In the genomic region with DNA sequence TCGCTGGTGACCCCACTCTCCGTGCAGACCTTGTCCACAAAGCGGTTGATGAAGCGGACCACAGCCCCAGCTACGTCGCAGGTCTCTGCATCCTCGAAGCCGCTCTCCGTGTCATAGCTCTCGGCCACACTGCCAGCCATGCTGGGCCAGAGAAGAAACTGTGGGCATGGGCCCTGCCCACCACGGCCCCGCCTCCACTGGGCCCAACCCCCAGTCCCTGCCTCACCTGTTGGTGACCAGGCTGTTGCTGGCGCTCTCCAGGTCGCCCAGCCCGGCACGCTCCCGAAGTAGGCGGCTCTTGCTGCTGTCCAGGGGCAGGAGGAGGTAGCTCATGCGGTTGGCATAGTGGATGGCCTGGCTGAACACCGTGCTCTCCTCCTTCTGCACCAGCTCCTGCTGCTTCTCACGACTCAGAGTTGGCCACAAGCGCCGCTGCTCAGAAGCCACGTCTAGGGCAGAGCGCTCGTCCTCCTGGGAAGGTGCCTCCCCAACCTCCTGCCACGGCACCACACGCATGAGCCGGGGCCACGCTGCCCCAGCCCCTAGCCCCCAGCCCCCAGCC, we compare ENCODE assay signal across 22 cellular contexts. TPM values are rescaled to one million over a fixed set of nuclear protein-coding genes. Genes with fewer than 3 reads are reported as not detected.
"Had no signal": no experiment of that assay in that cellular context is flagged by ENCODE, and none has a peak within 500 bp of the region (broad histone marks: within the 10 kb centered on the region; RNA-seq: fewer than 3 reads in every experiment).

No MANE protein-coding gene starts in this region.

- H3K4me1 ChIP-seq: Peyer's patch had no signal

- H3K4me2 ChIP-seq: KMS-11 had no signal

- H3K4me3 ChIP-seq: K562, Peyer's patch, SJCRH30 had no signal

- H3K27me3 Mint-ChIP-seq: IgD-negative memory B cell had no signal

- H3K9ac ChIP-seq: KMS-11 had no signal

- H3K4me3 Mint-ChIP-seq: IgD-negative memory B cell had no signal

- ATAC-seq: K562, PC-3, Right ventricle myocardium inferior, SK-N-SH treated with all-trans-retinoic acid at 6 μM for 48 hours had no signal

- H3K9me3 Mint-ChIP-seq: IgD-negative memory B cell had no signal

- H3K9me3 ChIP-seq: Peyer's patch, SJCRH30 had no signal

- DNase-seq: Kasumi-1, MM.1S, NCI-H1092 treated with DMSO at 0.1 percent for 48 hours, NCI-H1436, NCI-H1694, NCI-H187 treated with DMSO at 0.1 percent for 48 hours, NCI-H2029 treated with DMSO at 0.1 percent for 48 hours, NCI-H2171 treated with DMSO at 0.1 percent for 48 hours, NCI-H345, NCI-H446 treated with DMSO at 0.1 percent for 48 hours, NCI-H510A treated with DMSO at 0.1 percent for 48 hours, PC-3, Peyer's patch, SHP77 treated with DMSO at 0.1 percent for 48 hours, SJCRH30 had no signal

- H3K27me3 ChIP-seq: Peyer's patch, SJCRH30 had no signal

- H3K27ac ChIP-seq: KMS-11, Peyer's patch, SJCRH30 had no signal

RNA-seq across cellular contexts. Expression of a gene that starts 19.3 kb away (rescaled TPM):
- total RNA-seq: Right ventricle myocardium inferior, SJCRH30 had no signal

RNA-seq across cellular contexts. Expression of a gene that starts 24.6 kb away (rescaled TPM):
- total RNA-seq: HT-29, K562, M059J, PC-3, Peyer's patch, Right ventricle myocardium inferior, SJCRH30 had no signal
- polyA plus RNA-seq: IgD-negative memory B cell had no signal
